Comparison of ENCODE assay signal across 1 cellular context in genomic region chr13:97269603-97270002, GRCh38.
A peak's percentile ranks its signal among the peaks of the same experiment; 100 is the strongest.
TF ChIP-seq lines count a peak whose summit lies in the region.

No MANE protein-coding gene starts in this region.

TF ChIP-seq in HepG2, 621 proteins besides CTCF, POLR2A, EP300 and RAD21 (continued from another document):
- TF ChIP-seq RBM22 (optimal IDR thresholded peaks at IDR 0.05; ENCODE audit: low read length) = peak; percentile 78
